ENCODE assay signal across 3 cellular contexts in the genomic region with DNA sequence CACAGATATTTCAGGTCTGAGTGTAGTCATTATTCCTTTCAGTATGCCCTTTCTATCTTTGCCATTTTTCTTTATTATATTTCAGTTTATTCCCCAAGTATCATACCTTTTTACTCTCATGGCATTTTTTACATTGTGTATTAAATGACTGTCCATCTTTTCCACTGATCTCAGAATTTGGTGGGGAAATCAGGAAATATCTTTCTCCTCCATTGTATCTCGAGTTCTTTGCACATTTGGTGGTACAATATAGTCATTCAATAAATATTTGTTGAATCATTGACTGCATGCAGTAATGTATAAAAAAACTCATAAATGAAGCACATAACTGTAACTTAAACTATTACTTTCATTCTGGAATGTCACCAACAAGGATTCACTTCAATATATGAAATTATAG.
TF ChIP-seq lines count a peak whose summit lies in the region.

No MANE protein-coding gene starts in this region.

TF ChIP-seq in SK-N-SH, 30 proteins besides CTCF, POLR2A, EP300 and RAD21 (continued from another document):
- TF ChIP-seq SIN3A (IDR thresholded peaks at IDR 0.05; ENCODE audit: borderline replicate concordance, low read depth, low read length) (no peak), JUND (IDR thresholded peaks at IDR 0.05) (0 out of 2 replicates have a peak, but pooled peaks have one; percentile 5), YY1 (IDR thresholded peaks at IDR 0.05; ENCODE audit: low read depth) (no peak), CHD2 (IDR thresholded peaks at IDR 0.05; ENCODE audit: low read length, partially characterized antibody) (no peak), GABPA (IDR thresholded peaks at IDR 0.05; ENCODE audit: low read depth) (no peak), FOSL2 (IDR thresholded peaks at IDR 0.05; ENCODE audit: borderline replicate concordance, low read depth) (peak; percentile 27; the same call in 1 of the 2 replicates), ZBTB33 (IDR thresholded peaks at IDR 0.05; ENCODE audit: borderline replicate concordance, low read depth) (no peak), TCF12 (IDR thresholded peaks at IDR 0.05) (no peak), NRF1 (IDR thresholded peaks at IDR 0.05; ENCODE audit: low read depth, low read length) (no peak), ELF1 (IDR thresholded peaks at IDR 0.05) (no peak), POLR2AphosphoS5 (IDR thresholded peaks at IDR 0.05; ENCODE audit: low read depth, low read length) (no peak)
- TF ChIP-seq, protein P1, sequence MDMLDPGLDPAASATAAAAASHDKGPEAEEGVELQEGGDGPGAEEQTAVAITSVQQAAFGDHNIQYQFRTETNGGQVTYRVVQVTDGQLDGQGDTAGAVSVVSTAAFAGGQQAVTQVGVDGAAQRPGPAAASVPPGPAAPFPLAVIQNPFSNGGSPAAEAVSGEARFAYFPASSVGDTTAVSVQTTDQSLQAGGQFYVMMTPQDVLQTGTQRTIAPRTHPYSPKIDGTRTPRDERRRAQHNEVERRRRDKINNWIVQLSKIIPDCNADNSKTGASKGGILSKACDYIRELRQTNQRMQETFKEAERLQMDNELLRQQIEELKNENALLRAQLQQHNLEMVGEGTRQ (IDR thresholded peaks at IDR 0.05; ENCODE audit: borderline replicate concordance, low read depth, low read length): no peak
- TF ChIP-seq, protein P2, sequence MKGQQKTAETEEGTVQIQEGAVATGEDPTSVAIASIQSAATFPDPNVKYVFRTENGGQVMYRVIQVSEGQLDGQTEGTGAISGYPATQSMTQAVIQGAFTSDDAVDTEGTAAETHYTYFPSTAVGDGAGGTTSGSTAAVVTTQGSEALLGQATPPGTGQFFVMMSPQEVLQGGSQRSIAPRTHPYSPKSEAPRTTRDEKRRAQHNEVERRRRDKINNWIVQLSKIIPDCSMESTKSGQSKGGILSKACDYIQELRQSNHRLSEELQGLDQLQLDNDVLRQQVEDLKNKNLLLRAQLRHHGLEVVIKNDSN (IDR thresholded peaks at IDR 0.05; ENCODE audit: borderline replicate concordance, low read depth): no peak

TF ChIP-seq in SK-N-SH treated with all-trans-retinoic acid at 6 μM for 48 hours, 23 proteins besides CTCF, POLR2A, EP300 and RAD21 (continued from another document):
- TF ChIP-seq ZC3H10 (CRISPR knock-in tag; IDR thresholded peaks at IDR 0.05): no peak
- TF ChIP-seq ZNF70 (CRISPR knock-in tag; IDR thresholded peaks at IDR 0.05): no peak
- TF ChIP-seq, protein P3, sequence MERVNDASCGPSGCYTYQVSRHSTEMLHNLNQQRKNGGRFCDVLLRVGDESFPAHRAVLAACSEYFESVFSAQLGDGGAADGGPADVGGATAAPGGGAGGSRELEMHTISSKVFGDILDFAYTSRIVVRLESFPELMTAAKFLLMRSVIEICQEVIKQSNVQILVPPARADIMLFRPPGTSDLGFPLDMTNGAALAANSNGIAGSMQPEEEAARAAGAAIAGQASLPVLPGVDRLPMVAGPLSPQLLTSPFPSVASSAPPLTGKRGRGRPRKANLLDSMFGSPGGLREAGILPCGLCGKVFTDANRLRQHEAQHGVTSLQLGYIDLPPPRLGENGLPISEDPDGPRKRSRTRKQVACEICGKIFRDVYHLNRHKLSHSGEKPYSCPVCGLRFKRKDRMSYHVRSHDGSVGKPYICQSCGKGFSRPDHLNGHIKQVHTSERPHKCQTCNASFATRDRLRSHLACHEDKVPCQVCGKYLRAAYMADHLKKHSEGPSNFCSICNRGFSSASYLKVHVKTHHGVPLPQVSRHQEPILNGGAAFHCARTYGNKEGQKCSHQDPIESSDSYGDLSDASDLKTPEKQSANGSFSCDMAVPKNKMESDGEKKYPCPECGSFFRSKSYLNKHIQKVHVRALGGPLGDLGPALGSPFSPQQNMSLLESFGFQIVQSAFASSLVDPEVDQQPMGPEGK (CRISPR knock-in tag; IDR thresholded peaks at IDR 0.05; ENCODE audit: borderline replicate concordance): no peak
- TF ChIP-seq, protein P4, sequence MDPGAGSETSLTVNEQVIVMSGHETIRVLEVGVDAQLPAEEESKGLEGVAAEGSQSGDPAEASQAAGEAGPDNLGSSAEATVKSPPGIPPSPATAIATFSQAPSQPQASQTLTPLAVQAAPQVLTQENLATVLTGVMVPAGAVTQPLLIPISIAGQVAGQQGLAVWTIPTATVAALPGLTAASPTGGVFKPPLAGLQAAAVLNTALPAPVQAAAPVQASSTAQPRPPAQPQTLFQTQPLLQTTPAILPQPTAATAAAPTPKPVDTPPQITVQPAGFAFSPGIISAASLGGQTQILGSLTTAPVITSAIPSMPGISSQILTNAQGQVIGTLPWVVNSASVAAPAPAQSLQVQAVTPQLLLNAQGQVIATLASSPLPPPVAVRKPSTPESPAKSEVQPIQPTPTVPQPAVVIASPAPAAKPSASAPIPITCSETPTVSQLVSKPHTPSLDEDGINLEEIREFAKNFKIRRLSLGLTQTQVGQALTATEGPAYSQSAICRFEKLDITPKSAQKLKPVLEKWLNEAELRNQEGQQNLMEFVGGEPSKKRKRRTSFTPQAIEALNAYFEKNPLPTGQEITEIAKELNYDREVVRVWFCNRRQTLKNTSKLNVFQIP (CRISPR knock-in tag; IDR thresholded peaks at IDR 0.05; ENCODE audit: borderline replicate concordance, low read depth): no peak
- TF ChIP-seq, protein P5, sequence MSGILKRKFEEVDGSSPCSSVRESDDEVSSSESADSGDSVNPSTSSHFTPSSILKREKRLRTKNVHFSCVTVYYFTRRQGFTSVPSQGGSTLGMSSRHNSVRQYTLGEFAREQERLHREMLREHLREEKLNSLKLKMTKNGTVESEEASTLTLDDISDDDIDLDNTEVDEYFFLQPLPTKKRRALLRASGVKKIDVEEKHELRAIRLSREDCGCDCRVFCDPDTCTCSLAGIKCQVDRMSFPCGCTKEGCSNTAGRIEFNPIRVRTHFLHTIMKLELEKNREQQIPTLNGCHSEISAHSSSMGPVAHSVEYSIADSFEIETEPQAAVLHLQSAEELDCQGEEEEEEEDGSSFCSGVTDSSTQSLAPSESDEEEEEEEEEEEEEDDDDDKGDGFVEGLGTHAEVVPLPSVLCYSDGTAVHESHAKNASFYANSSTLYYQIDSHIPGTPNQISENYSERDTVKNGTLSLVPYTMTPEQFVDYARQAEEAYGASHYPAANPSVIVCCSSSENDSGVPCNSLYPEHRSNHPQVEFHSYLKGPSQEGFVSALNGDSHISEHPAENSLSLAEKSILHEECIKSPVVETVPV (CRISPR knock-in tag; IDR thresholded peaks at IDR 0.05): no peak
- TF ChIP-seq, protein P6, sequence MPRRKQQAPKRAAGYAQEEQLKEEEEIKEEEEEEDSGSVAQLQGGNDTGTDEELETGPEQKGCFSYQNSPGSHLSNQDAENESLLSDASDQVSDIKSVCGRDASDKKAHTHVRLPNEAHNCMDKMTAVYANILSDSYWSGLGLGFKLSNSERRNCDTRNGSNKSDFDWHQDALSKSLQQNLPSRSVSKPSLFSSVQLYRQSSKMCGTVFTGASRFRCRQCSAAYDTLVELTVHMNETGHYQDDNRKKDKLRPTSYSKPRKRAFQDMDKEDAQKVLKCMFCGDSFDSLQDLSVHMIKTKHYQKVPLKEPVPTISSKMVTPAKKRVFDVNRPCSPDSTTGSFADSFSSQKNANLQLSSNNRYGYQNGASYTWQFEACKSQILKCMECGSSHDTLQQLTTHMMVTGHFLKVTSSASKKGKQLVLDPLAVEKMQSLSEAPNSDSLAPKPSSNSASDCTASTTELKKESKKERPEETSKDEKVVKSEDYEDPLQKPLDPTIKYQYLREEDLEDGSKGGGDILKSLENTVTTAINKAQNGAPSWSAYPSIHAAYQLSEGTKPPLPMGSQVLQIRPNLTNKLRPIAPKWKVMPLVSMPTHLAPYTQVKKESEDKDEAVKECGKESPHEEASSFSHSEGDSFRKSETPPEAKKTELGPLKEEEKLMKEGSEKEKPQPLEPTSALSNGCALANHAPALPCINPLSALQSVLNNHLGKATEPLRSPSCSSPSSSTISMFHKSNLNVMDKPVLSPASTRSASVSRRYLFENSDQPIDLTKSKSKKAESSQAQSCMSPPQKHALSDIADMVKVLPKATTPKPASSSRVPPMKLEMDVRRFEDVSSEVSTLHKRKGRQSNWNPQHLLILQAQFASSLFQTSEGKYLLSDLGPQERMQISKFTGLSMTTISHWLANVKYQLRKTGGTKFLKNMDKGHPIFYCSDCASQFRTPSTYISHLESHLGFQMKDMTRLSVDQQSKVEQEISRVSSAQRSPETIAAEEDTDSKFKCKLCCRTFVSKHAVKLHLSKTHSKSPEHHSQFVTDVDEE (CRISPR knock-in tag; IDR thresholded peaks at IDR 0.05): no peak
- no peak for TF ChIP-seq CSDC2 (CRISPR knock-in tag; IDR thresholded peaks at IDR 0.05)
- no peak for TF ChIP-seq ZNF565 (CRISPR knock-in tag; conservative IDR thresholded peaks at IDR 0.05; ENCODE audit: low read depth)
- TF ChIP-seq ZNF8 (CRISPR knock-in tag; IDR thresholded peaks at IDR 0.05): no peak
- no peak for TF ChIP-seq OSR1 (CRISPR knock-in tag; IDR thresholded peaks at IDR 0.05)
- TF ChIP-seq BACH2 (CRISPR knock-in tag; IDR thresholded peaks at IDR 0.05; ENCODE audit: borderline replicate concordance): no peak
- no peak for TF ChIP-seq ARNTL (CRISPR knock-in tag; IDR thresholded peaks at IDR 0.05; ENCODE audit: borderline replicate concordance, low read depth)
- TF ChIP-seq RARB (CRISPR knock-in tag; IDR thresholded peaks at IDR 0.05): no peak
- TF ChIP-seq ZFP3 (CRISPR knock-in tag; IDR thresholded peaks at IDR 0.05): no peak

TF ChIP-seq in HepG2, 621 proteins besides CTCF, POLR2A, EP300 and RAD21 (continued from another document):
- TF ChIP-seq, protein P7, sequence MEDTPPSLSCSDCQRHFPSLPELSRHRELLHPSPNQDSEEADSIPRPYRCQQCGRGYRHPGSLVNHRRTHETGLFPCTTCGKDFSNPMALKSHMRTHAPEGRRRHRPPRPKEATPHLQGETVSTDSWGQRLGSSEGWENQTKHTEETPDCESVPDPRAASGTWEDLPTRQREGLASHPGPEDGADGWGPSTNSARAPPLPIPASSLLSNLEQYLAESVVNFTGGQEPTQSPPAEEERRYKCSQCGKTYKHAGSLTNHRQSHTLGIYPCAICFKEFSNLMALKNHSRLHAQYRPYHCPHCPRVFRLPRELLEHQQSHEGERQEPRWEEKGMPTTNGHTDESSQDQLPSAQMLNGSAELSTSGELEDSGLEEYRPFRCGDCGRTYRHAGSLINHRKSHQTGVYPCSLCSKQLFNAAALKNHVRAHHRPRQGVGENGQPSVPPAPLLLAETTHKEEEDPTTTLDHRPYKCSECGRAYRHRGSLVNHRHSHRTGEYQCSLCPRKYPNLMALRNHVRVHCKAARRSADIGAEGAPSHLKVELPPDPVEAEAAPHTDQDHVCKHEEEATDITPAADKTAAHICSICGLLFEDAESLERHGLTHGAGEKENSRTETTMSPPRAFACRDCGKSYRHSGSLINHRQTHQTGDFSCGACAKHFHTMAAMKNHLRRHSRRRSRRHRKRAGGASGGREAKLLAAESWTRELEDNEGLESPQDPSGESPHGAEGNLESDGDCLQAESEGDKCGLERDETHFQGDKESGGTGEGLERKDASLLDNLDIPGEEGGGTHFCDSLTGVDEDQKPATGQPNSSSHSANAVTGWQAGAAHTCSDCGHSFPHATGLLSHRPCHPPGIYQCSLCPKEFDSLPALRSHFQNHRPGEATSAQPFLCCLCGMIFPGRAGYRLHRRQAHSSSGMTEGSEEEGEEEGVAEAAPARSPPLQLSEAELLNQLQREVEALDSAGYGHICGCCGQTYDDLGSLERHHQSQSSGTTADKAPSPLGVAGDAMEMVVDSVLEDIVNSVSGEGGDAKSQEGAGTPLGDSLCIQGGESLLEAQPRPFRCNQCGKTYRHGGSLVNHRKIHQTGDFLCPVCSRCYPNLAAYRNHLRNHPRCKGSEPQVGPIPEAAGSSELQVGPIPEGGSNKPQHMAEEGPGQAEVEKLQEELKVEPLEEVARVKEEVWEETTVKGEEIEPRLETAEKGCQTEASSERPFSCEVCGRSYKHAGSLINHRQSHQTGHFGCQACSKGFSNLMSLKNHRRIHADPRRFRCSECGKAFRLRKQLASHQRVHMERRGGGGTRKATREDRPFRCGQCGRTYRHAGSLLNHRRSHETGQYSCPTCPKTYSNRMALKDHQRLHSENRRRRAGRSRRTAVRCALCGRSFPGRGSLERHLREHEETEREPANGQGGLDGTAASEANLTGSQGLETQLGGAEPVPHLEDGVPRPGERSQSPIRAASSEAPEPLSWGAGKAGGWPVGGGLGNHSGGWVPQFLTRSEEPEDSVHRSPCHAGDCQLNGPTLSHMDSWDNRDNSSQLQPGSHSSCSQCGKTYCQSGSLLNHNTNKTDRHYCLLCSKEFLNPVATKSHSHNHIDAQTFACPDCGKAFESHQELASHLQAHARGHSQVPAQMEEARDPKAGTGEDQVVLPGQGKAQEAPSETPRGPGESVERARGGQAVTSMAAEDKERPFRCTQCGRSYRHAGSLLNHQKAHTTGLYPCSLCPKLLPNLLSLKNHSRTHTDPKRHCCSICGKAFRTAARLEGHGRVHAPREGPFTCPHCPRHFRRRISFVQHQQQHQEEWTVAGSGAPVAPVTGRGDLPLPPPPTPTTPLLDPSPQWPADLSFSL (CRISPR knock-in tag; IDR thresholded peaks at IDR 0.05): no peak
- TF ChIP-seq MEIS2 (CRISPR knock-in tag; IDR thresholded peaks at IDR 0.05) (no peak), TOE1 (CRISPR knock-in tag; IDR thresholded peaks at IDR 0.05) (no peak), RFXANK (CRISPR knock-in tag; IDR thresholded peaks at IDR 0.05) (no peak)
